ENCODE assay signal across 9 cellular contexts in genomic region chr1:40182956-40183710, GRCh38. TPM values are rescaled to one million over a fixed set of nuclear protein-coding genes. Genes with fewer than 3 reads are reported as not detected.
DNase-seq lines count a peak whose midpoint lies in the region; ATAC-seq, FAIRE-seq and TF ChIP-seq lines count a peak whose summit lies in the region.
"Had no signal": no experiment of that assay in that cellular context is flagged by ENCODE, and none has a peak within 500 bp of the region (broad histone marks: within the 10 kb centered on the region; RNA-seq: fewer than 3 reads in every experiment).

No MANE protein-coding gene starts in this region.

- peaks cover 3% of the 10 kb centered on the region; the same call in 1 of the 2 replicates for H3F3A ChIP-seq in SU-DHL-6 (ENCODE audit: insufficient read depth)

- peaks cover 9% of the 10 kb centered on the region for H3K4me1 ChIP-seq in keratinocyte (ENCODE audit: control insufficient read depth, extremely low read depth, insufficient read depth, low read length)
- H3K4me1 ChIP-seq: prostate gland had no signal

- TF ChIP-seq POLR2A in GM12892 (IDR thresholded peaks at IDR 0.05; ENCODE audit: low read depth, low read length) = no peak

- H2AFZ ChIP-seq in SU-DHL-6 (ENCODE audit: low read depth, low read length, severe bottlenecking) (no peak overlapping the region), keratinocyte (ENCODE audit: control insufficient read depth, low read length) (no peak overlapping the region)

- dilution Hi-C loops in keratinocyte (cut with MboI; ENCODE audit: extremely low pct_ligation_motif_present, low sequenced_read_pairs) = no loop called here

- H3K27ac ChIP-seq in SU-DHL-6 (ENCODE audit: low read depth, low read length) = peak overlapping the region; percentile 2; the same call in 1 of the 2 replicates
- no peak overlapping the region for H3K27ac ChIP-seq in keratinocyte (ENCODE audit: control insufficient read depth, insufficient read depth, low read length)
- H3K27ac ChIP-seq: prostate gland had no signal

- H3K9me1 ChIP-seq in keratinocyte (ENCODE audit: control insufficient read depth, extremely low read depth, insufficient read depth, low read length) = no peaks in the 10 kb centered on the region

- no peaks in the 10 kb centered on the region for H3K27me3 ChIP-seq in SU-DHL-6 (ENCODE audit: low read length)
- H3K27me3 ChIP-seq in keratinocyte (ENCODE audit: control insufficient read depth, extremely low read depth, insufficient read depth, low read length) = no peaks in the 10 kb centered on the region

- no peaks in the 10 kb centered on the region for H3K36me3 ChIP-seq in SU-DHL-6 (ENCODE audit: low read length)
- H3K36me3 ChIP-seq in keratinocyte (ENCODE audit: control insufficient read depth in 2 of 2, extremely low read depth in 1 of 2, insufficient read depth in 2 of 2, low read length in 2 of 2) = no peaks in the 10 kb centered on the region
- H3K36me3 ChIP-seq: prostate gland had no signal

- H3K9ac ChIP-seq in SU-DHL-6 (ENCODE audit: low read length) (no peak overlapping the region), keratinocyte (ENCODE audit: control insufficient read depth, extremely low read depth, insufficient read depth, low read length) (no peak overlapping the region)

- DNase-seq in CD1c-positive myeloid dendritic cell (ENCODE audit: extremely low spot score) = peak; percentile 18
- no peak for DNase-seq in GM12892 (ENCODE audit: insufficient read length)
- no peak for DNase-seq in keratinocyte (ENCODE audit: low read depth, low spot score)
- no peak for DNase-seq in germinal center (ENCODE audit: low spot score)
- no peak for DNase-seq in T-helper 2 cell
- no peak for DNase-seq in activated effector memory CD4-positive, alpha-beta T cell treated with Interleukin-2 at 50 U/mL for 16 hours

- no peaks in the 10 kb centered on the region for H3K9me3 ChIP-seq in SU-DHL-6 (ENCODE audit: insufficient read depth, low read length)
- no peaks in the 10 kb centered on the region for H3K9me3 ChIP-seq in keratinocyte (ENCODE audit: control insufficient read depth, low read depth, low read length)
- H3K9me3 ChIP-seq: prostate gland had no signal

- H4K20me1 ChIP-seq in SU-DHL-6 (ENCODE audit: low read depth, low read length) (peaks cover 16% of the 10 kb centered on the region), keratinocyte (ENCODE audit: control insufficient read depth, extremely low read depth, insufficient read depth, low read length) (peaks cover 3% of the 10 kb centered on the region)

- FAIRE-seq in GM12892 (lab: Jason Lieb, UNC) = peak; percentile 67
- FAIRE-seq in keratinocyte (lab: Jason Lieb, UNC) = peak; percentile 80

- H3K4me3 ChIP-seq in SU-DHL-6 (ENCODE audit: insufficient read depth, low read length, poor library complexity, severe bottlenecking) (no peak overlapping the region), keratinocyte (ENCODE audit: control insufficient read depth in 2 of 3, extremely low read depth in 1 of 3, insufficient read depth in 2 of 3, low read depth in 1 of 3, low read length in 3 of 3) (no peak overlapping the region)
- H3K4me3 ChIP-seq: prostate gland had no signal

- H3K9me2 ChIP-seq in SU-DHL-6 (replicated peaks; ENCODE audit: insufficient read depth, low read length) = no peaks in the 10 kb centered on the region

- TF ChIP-seq CTCF in SU-DHL-6 (IDR thresholded peaks at IDR 0.05; ENCODE audit: insufficient read depth, low read length, poor library complexity, severe bottlenecking) (peak; percentile 73), keratinocyte (optimal IDR thresholded peaks at IDR 0.05 in 1 of 3, IDR thresholded peaks at IDR 0.05 in 1 of 3, conservative IDR thresholded peaks at IDR 0.05 in 1 of 3; ENCODE audit: extremely low read depth in 1 of 3, insufficient read depth in 2 of 3, low read length in 3 of 3) (peak; percentile 29 to 53 (median 29))

- H3K79me2 ChIP-seq in SU-DHL-6 (ENCODE audit: insufficient read depth, low read length) (peaks cover 97% of the 10 kb centered on the region), keratinocyte (ENCODE audit: control insufficient read depth, insufficient read depth, low read length) (peaks cover 92% of the 10 kb centered on the region)

- ATAC-seq in GM18867 (IDR thresholded peaks at IDR 0.05; ENCODE audit: unreplicated experiment) = no peak

- H3K4me2 ChIP-seq in SU-DHL-6 (ENCODE audit: low read depth, low read length, poor library complexity, severe bottlenecking) = peak overlapping the region; percentile 7
- no peak overlapping the region for H3K4me2 ChIP-seq in keratinocyte (ENCODE audit: control insufficient read depth, extremely low read depth, insufficient read depth, low read depth, low read length)

RNA-seq across cellular contexts. Expression of gene RLF, which starts 21.9 kb away (rescaled TPM):
- polyA plus RNA-seq in GM12892 (2012; ENCODE audit: missing spikeins) = 17.2 TPM
- 7.0 to 10.7 TPM (median 7.5 TPM) in 3 replicates for polyA plus RNA-seq in keratinocyte
- polyA plus RNA-seq in keratinocyte (2011; ENCODE audit: low read depth) = 12.4 TPM
- 3.3 and 7.5 TPM in 2 replicates for polyA plus RNA-seq in keratinocyte (2011; cell fraction: cytosol; rRNA removed)
- polyA plus RNA-seq in keratinocyte (2011; cell fraction: nucleus; rRNA removed) = 13.1 and 15.0 TPM in 2 replicates
- 8.0 and 17.1 TPM in 2 replicates for polyA plus RNA-seq in keratinocyte (2012; ENCODE audit: low replicate concordance)
- polyA minus RNA-seq in keratinocyte = 2.0 to 26.3 TPM (median 12.0 TPM) in 3 replicates
- 8.1 TPM for polyA minus RNA-seq in keratinocyte (2011; cell fraction: cytosol; rRNA and poly(A)+ RNA removed)
- 16.9 and 32.9 TPM in 2 replicates for polyA minus RNA-seq in keratinocyte (2011; cell fraction: nucleus; rRNA and poly(A)+ RNA removed)
